Comparison of ENCODE assay signal across 24 cellular contexts in the genomic region with DNA sequence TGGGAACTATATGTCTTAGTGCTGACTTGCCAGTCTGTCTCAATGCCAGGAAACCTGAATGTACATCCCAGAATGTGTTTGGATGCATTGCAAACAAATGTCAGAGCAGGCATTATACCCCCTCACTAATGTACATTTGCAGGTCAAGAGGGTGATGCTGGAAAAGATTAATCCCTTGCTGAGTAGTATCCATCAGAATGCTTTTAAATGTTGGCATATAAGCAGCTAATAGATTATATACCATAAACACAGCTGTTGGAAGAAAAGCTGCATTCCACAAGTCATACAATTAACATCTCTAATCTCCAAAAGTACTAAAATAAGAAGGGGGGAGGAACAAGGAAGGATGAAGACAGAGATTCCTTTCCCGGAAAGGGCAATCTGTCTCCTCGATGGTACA.
"Had no signal": no experiment of that assay in that cellular context is flagged by ENCODE, and none has a peak within 500 bp of the region (broad histone marks: within the 10 kb centered on the region; RNA-seq: fewer than 3 reads in every experiment).

No MANE protein-coding gene starts in this region.

- DNase-seq: activated CD4-positive, alpha-beta T cell treated with anti-CD3 and anti-CD28 coated beads, Interleukin-2, amount 50 U/mL, for 4 hours; activated CD8-positive, alpha-beta memory T cell treated with anti-CD3 and anti-CD28 coated beads for 24 hours; activated CD8-positive, alpha-beta memory T cell treated with anti-CD3 and anti-CD28 coated beads, Interleukin-2, amount 50 U/mL, for 4 hours; activated naive CD4-positive, alpha-beta T cell; activated T-cell treated with anti-CD3 and anti-CD28 coated beads, Interleukin-2, amount 50 U/mL, for 24 hours; adrenal gland; colonic mucosa; dorsolateral prefrontal cortex; effector memory CD8-positive, alpha-beta T cell; head of caudate nucleus; left cardiac atrium; mesendoderm; naive B cell; stimulated activated CD4-positive, alpha-beta T cell treated with anti-CD3 and anti-CD28 coated beads, Interleukin-4, amount 100 ng/mL, for 24 hours; stimulated activated naive CD4-positive, alpha-beta T cell treated with Interleukin-2 at 50 U/mL for 16 hours; T-helper 9 cell had no signal

- H3K4me3 ChIP-seq: adrenal gland, colonic mucosa, dorsolateral prefrontal cortex, gastroesophageal sphincter, prostate gland, thoracic aorta, vagina had no signal

- H3K4me1 ChIP-seq: adrenal gland, colonic mucosa, gastroesophageal sphincter, prostate gland, vagina had no signal

- ATAC-seq: effector memory CD8-positive, alpha-beta T cell; esophagus mucosa; gastroesophageal sphincter; left cardiac atrium had no signal

- H3K36me3 ChIP-seq: adrenal gland, colonic mucosa, gastroesophageal sphincter, prostate gland, thoracic aorta, vagina had no signal

- H3K9me3 ChIP-seq: adrenal gland, colonic mucosa, gastroesophageal sphincter, prostate gland, thoracic aorta, vagina had no signal

- H3K4me1 Mint-ChIP-seq: naive B cell had no signal

- H3K27ac ChIP-seq: adrenal gland, colonic mucosa, dorsolateral prefrontal cortex, gastroesophageal sphincter, prostate gland, thoracic aorta, vagina had no signal

- H3K4me3 Mint-ChIP-seq: activated naive CD8-positive, alpha-beta T cell; activated T-cell treated with anti-CD3 and anti-CD28 coated beads, Interleukin-2, amount 50 U/mL, for 24 hours; effector memory CD8-positive, alpha-beta T cell; naive B cell; type B pancreatic cell had no signal

- H3K36me3 Mint-ChIP-seq: activated naive CD8-positive, alpha-beta T cell; naive B cell; type B pancreatic cell had no signal

- H3K27ac Mint-ChIP-seq: activated naive CD8-positive, alpha-beta T cell; activated T-cell treated with anti-CD3 and anti-CD28 coated beads, Interleukin-2, amount 50 U/mL, for 24 hours; activated T-helper 2 cell treated with anti-CD3 and anti-CD28 coated beads, Interferon-gamma antibody, Interleukin-2, Interleukin-4, amounts not matched to agents 10 μg/mL and 5 μg/mL and 100 μg/mL, durations not matched to agents 14 hours and 24 hours and 36 hours; effector memory CD8-positive, alpha-beta T cell; type B pancreatic cell had no signal

- H3K27me3 Mint-ChIP-seq: activated naive CD8-positive, alpha-beta T cell; activated T-cell treated with anti-CD3 and anti-CD28 coated beads, Interleukin-2, amount 50 U/mL, for 24 hours; effector memory CD8-positive, alpha-beta T cell; naive B cell; type B pancreatic cell had no signal

- H3K27me3 ChIP-seq: adrenal gland, colonic mucosa, gastroesophageal sphincter, vagina had no signal

- H3K9me3 Mint-ChIP-seq: type B pancreatic cell had no signal
